Comparison of ENCODE assay signal across 17 cellular contexts in genomic region chr2:203591642-203592041, GRCh38. TPM values are rescaled to one million over a fixed set of nuclear protein-coding genes. Genes with fewer than 3 reads are reported as not detected.
A peak's percentile ranks its signal among the peaks of the same experiment; 100 is the strongest.
DNase-seq lines count a peak whose midpoint lies in the region; TF ChIP-seq lines count a peak whose summit lies in the region.
"Had no signal": no experiment of that assay in that cellular context is flagged by ENCODE, and none has a peak within 500 bp of the region (broad histone marks: within the 10 kb centered on the region; RNA-seq: fewer than 3 reads in every experiment).

No MANE protein-coding gene starts in this region.

- peaks cover 3% of the 10 kb centered on the region for H3K4me1 Mint-ChIP-seq in T-helper 2 cell treated with Interferon-gamma antibody and Interleukin-4, amounts not matched to agents 5 μg/mL and 100 μg/mL, for 36 hours (ENCODE audit: low read depth)

- H3K4me3 Mint-ChIP-seq in T-helper 2 cell treated with Interferon-gamma antibody and Interleukin-4, amounts not matched to agents 5 μg/mL and 100 μg/mL, for 36 hours: no peak overlapping the region

- TF ChIP-seq POLR2A in NB4 (IDR thresholded peaks at IDR 0.05; ENCODE audit: extremely low read depth, insufficient read length): no peak

- H2AFZ ChIP-seq in osteoblast (ENCODE audit: low read length): no peak overlapping the region

- peak overlapping the region; percentile 6 for H3K4me2 ChIP-seq in osteoblast (ENCODE audit: insufficient read depth, low read length)

- no peaks in the 10 kb centered on the region for H3K27me3 ChIP-seq in ascending aorta
- H3K27me3 ChIP-seq in osteoblast (ENCODE audit: insufficient read depth, low read length): no peaks in the 10 kb centered on the region
- H3K27me3 ChIP-seq: colonic mucosa had no signal

- H3K4me1 ChIP-seq in ascending aorta (peaks cover 5 to 9% of the 10 kb centered on the region in 2 donors), osteoblast (ENCODE audit: insufficient read depth, low read length) (peaks cover 22% of the 10 kb centered on the region)
- H3K4me1 ChIP-seq: colonic mucosa had no signal

- H3K36me3 ChIP-seq in ascending aorta: no peaks in the 10 kb centered on the region
- H3K36me3 ChIP-seq in osteoblast (ENCODE audit: insufficient read depth, low read length): no peaks in the 10 kb centered on the region
- H3K36me3 ChIP-seq: colonic mucosa had no signal

- DNase-seq in CD1c-positive myeloid dendritic cell (ENCODE audit: extremely low spot score) (peak; percentile 51), NB4 (ENCODE audit: low read depth) (peak; percentile 20), ascending aorta (ENCODE audit: low spot score in 2 of 2) (no peak), osteoblast (ENCODE audit: insufficient read length, low spot score, missing footprints) (peak; percentile 63), NCI-H524 treated with DMSO at 0.1 percent for 48 hours (lab: John Stamatoyannopoulos, UW) (no peak)
- DNase-seq in T-helper 2 cell treated with Interferon-gamma antibody and Interleukin-4, amounts not matched to agents 5 μg/mL and 100 μg/mL, for 36 hours (ENCODE audit: low spot score): no peak
- no peak for DNase-seq in stimulated activated naive CD4-positive, alpha-beta T cell (lab: John Stamatoyannopoulos, UW)
- DNase-seq in stimulated activated CD4-positive, alpha-beta T cell treated with anti-CD3 and anti-CD28 coated beads, Interleukin-1b, Interleukin-23, amount 100 ng/mL, for 48 hours: no peak
- DNase-seq: activated CD4-positive, alpha-beta T cell treated with anti-CD3 and anti-CD28 coated beads, Interleukin-2, amount 50 U/mL, for 4 hours; anterior cingulate cortex; colonic mucosa; COR-L47; GF-D8; NCI-H187 treated with DMSO at 0.1 percent for 48 hours; T-helper 9 cell had no signal

- peak overlapping the region; percentile 47 to 59 for H3K27ac ChIP-seq in ascending aorta
- no peak overlapping the region for H3K27ac ChIP-seq in osteoblast (ENCODE audit: low read depth, low read length)
- H3K27ac ChIP-seq: colonic mucosa, RWPE1 had no signal

- no peaks in the 10 kb centered on the region for H3K36me3 Mint-ChIP-seq in T-helper 2 cell treated with Interferon-gamma antibody and Interleukin-4, amounts not matched to agents 5 μg/mL and 100 μg/mL, for 36 hours (ENCODE audit: low read depth)

- TF ChIP-seq CTCF in NB4 (IDR thresholded peaks at IDR 0.05; ENCODE audit: low read depth, low read length) (no peak), ascending aorta (IDR thresholded peaks at IDR 0.05) (no peak), osteoblast (IDR thresholded peaks at IDR 0.05; ENCODE audit: extremely low read depth, low read depth, low read length) (no peak)

- H3K4me3 ChIP-seq in NB4 (ENCODE audit: low read depth, low read length): no peak overlapping the region
- H3K4me3 ChIP-seq in ascending aorta: no peak overlapping the region
- no peak overlapping the region for H3K4me3 ChIP-seq in osteoblast (ENCODE audit: insufficient read depth, low read length)
- H3K4me3 ChIP-seq: colonic mucosa had no signal

- no peaks in the 10 kb centered on the region for H4K20me1 ChIP-seq in osteoblast (ENCODE audit: insufficient read depth, low read length)

- intact Hi-C loops in ascending aorta (cut with DNase I): no loop called here

- H3K9me3 ChIP-seq in ascending aorta (no peaks in the 10 kb centered on the region), osteoblast (ENCODE audit: low read depth, low read length) (no peaks in the 10 kb centered on the region)
- H3K9me3 ChIP-seq: colonic mucosa had no signal

- no peaks in the 10 kb centered on the region for H3K79me2 ChIP-seq in osteoblast (ENCODE audit: insufficient read depth, low read length)

- no peak overlapping the region for H3K27ac Mint-ChIP-seq in T-helper 2 cell treated with Interferon-gamma antibody and Interleukin-4, amounts not matched to agents 5 μg/mL and 100 μg/mL, for 36 hours
- H3K27ac Mint-ChIP-seq: progenitor cell of endocrine pancreas had no signal

- no peaks in the 10 kb centered on the region for H3K9me3 Mint-ChIP-seq in T-helper 2 cell treated with Interferon-gamma antibody and Interleukin-4, amounts not matched to agents 5 μg/mL and 100 μg/mL, for 36 hours

- H3K27me3 Mint-ChIP-seq in T-helper 2 cell treated with Interferon-gamma antibody and Interleukin-4, amounts not matched to agents 5 μg/mL and 100 μg/mL, for 36 hours (ENCODE audit: low read depth): peaks cover 34% of the 10 kb centered on the region
- H3K27me3 Mint-ChIP-seq: progenitor cell of endocrine pancreas had no signal

RNA-seq across cellular contexts. Expression of gene RAPH1, which starts 56.5 kb away (rescaled TPM):
- 49.8 TPM for total RNA-seq in ascending aorta
- 46.9 and 57.2 TPM in 2 replicates for total RNA-seq in osteoblast

Comparison
In these comparisons a context has a peak if more than half of its experiments do, and no peak if none do; other contexts are left out.
1. DNase-seq: peak in CD1c-positive myeloid dendritic cell (single experiment), NB4 (single experiment) and osteoblast (single experiment); none in ascending aorta (0 of 2), T-helper 2 cell treated with Interferon-gamma antibody and Interleukin-4, amounts not matched to agents 5 μg/mL and 100 μg/mL, for 36 hours (single experiment), stimulated activated naive CD4-positive, alpha-beta T cell (0 of 6), NCI-H524 treated with DMSO at 0.1 percent for 48 hours (single experiment) and stimulated activated CD4-positive, alpha-beta T cell treated with anti-CD3 and anti-CD28 coated beads, Interleukin-1b, Interleukin-23, amount 100 ng/mL, for 48 hours (single experiment).